8 cellular contexts compared by ENCODE assay signal in genomic region chr16:11201498-11202259, GRCh38. TPM values are rescaled to one million over a fixed set of nuclear protein-coding genes. Genes with fewer than 3 reads are reported as not detected.
DNase-seq lines count a peak whose midpoint lies in the region; ATAC-seq and TF ChIP-seq lines count a peak whose summit lies in the region.

No MANE protein-coding gene starts in this region.

- peaks cover 32% of the 10 kb centered on the region for H3K27me3 Mint-ChIP-seq in chondrocyte (ENCODE audit: low read depth)

- H3K4me1 Mint-ChIP-seq in chondrocyte (ENCODE audit: low read depth): peaks cover 17% of the 10 kb centered on the region

- ATAC-seq in GM21717 (IDR thresholded peaks at IDR 0.05; ENCODE audit: unreplicated experiment): no peak
- no peak for ATAC-seq in GM18520 (IDR thresholded peaks at IDR 0.05; ENCODE audit: unreplicated experiment)

- no peak for TF ChIP-seq CTCF in GM12865 (IDR thresholded peaks at IDR 0.05; ENCODE audit: insufficient read depth, low read depth, low read length, missing control alignments)
- no peak for TF ChIP-seq CTCF in cardiac fibroblast (IDR thresholded peaks at IDR 0.05; ENCODE audit: low read depth, low read length)
- no peak for TF ChIP-seq CTCF in chondrocyte (IDR thresholded peaks at IDR 0.05)

- H3K27ac Mint-ChIP-seq in chondrocyte (ENCODE audit: unreplicated experiment): no peak overlapping the region

- no peak overlapping the region for H3K4me3 ChIP-seq in GM12865 (ENCODE audit: low read depth, low read length)
- no peak overlapping the region for H3K4me3 ChIP-seq in cardiac fibroblast (replicated peaks in 1 of 2; ENCODE audit: low read depth in 2 of 2, low read length in 2 of 2)

- no peaks in the 10 kb centered on the region for H3K9me3 Mint-ChIP-seq in chondrocyte (ENCODE audit: low read depth)

- H3K4me3 Mint-ChIP-seq in chondrocyte (ENCODE audit: unreplicated experiment): no peak overlapping the region

- DNase-seq in GM12865 (ENCODE audit: low read depth): peak; percentile 36
- DNase-seq in MV-4-11 (lab: John Stamatoyannopoulos, UW): peak; percentile 66
- peak; percentile 67 to 94 for DNase-seq in cardiac fibroblast (ENCODE audit: low read depth in 2 of 2)
- peak; percentile 28 for DNase-seq in non-pigmented ciliary epithelial cell (ENCODE audit: low read depth)
- no peak for DNase-seq in chondrocyte (ENCODE audit: low spot score)
- no peak for DNase-seq in putamen (ENCODE audit: low spot score)

- H3K36me3 Mint-ChIP-seq in chondrocyte (ENCODE audit: low read depth): no peaks in the 10 kb centered on the region

RNA-seq across cellular contexts. Expression of gene SOCS1, which starts 54.3 kb away (rescaled TPM):
- total RNA-seq in chondrocyte: 2.7 to 4.6 TPM (median 3.6 TPM) in 3 replicates

Comparison
In these comparisons a context has a peak if more than half of its experiments do, and no peak if none do; other contexts are left out.
1. DNase-seq: peak in GM12865 (single experiment), MV-4-11 (single experiment), cardiac fibroblast (2 of 2) and non-pigmented ciliary epithelial cell (single experiment); none in chondrocyte (single experiment) and putamen (single experiment).